1 cellular context compared by ENCODE assay signal in the genomic region with DNA sequence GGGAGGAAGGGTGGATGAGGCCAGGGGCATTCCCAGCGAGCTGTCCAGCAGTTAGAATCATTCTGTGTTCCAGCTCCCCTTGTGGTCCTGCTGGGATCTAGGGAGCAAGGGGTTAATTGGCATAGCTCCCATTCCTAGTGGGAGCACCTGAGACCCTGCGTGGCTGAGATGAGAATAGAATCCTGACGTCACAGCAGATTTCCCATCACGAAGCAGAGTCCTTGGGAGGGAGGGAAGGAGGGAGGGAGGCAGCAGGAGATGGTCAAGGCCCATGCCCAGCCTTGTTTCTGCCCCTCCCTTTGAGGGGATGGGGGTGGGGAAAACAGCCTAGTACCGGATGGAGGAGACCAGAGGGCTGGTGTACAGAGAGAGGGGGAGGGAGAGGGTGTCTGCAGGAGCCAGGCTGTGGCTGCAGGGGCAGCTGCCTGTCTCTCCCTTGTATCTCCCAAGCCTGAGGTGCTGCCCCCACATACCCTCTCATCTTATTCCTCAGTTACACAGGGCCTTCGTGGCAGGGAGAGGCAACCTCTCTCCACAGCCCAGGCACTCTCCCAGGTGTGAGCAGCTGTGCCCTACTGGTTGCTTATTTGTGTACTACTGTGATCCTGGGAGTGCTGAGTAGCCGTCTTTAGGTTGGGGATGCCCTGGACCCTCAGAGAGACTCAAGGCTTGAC.
TF ChIP-seq lines count a peak whose summit lies in the region.

No MANE protein-coding gene starts in this region.

TF ChIP-seq in HepG2, 621 proteins besides CTCF, POLR2A, EP300 and RAD21 (continues in another document):
- no peak for TF ChIP-seq ZNF121 (CRISPR knock-in tag; IDR thresholded peaks at IDR 0.05)
- TF ChIP-seq STAT6 (CRISPR knock-in tag; IDR thresholded peaks at IDR 0.05; ENCODE audit: borderline replicate concordance) = no peak
- peak; percentile 85; the same call in 1 of the 2 replicates for TF ChIP-seq SP5 (CRISPR knock-in tag; IDR thresholded peaks at IDR 0.05; ENCODE audit: borderline replicate concordance, low read depth)
- no peak for TF ChIP-seq CSRNP1 (CRISPR knock-in tag; IDR thresholded peaks at IDR 0.05)
- TF ChIP-seq IRF2 (CRISPR knock-in tag; IDR thresholded peaks at IDR 0.05) = peak; percentile 36; the same call in 1 of the 2 replicates
- TF ChIP-seq SKIL (CRISPR knock-in tag; IDR thresholded peaks at IDR 0.05; ENCODE audit: borderline replicate concordance) = peak; percentile 80; the same call in 1 of the 2 replicates
- peak; percentile 30; the same call in 1 of the 2 replicates for TF ChIP-seq TBX2 (CRISPR knock-in tag; IDR thresholded peaks at IDR 0.05; ENCODE audit: borderline replicate concordance)
- 0 out of 2 replicates have a peak, but pooled peaks have one; percentile 23 for TF ChIP-seq HNRNPL (IDR thresholded peaks at IDR 0.05; ENCODE audit: low read depth, low read length)
- peak; percentile 45; the same call in 1 of the 2 replicates for TF ChIP-seq ZFX (CRISPR knock-in tag; IDR thresholded peaks at IDR 0.05; ENCODE audit: low read depth)
- TF ChIP-seq ZNF256 (CRISPR knock-in tag; conservative IDR thresholded peaks at IDR 0.05) = no peak
- TF ChIP-seq, protein P1, sequence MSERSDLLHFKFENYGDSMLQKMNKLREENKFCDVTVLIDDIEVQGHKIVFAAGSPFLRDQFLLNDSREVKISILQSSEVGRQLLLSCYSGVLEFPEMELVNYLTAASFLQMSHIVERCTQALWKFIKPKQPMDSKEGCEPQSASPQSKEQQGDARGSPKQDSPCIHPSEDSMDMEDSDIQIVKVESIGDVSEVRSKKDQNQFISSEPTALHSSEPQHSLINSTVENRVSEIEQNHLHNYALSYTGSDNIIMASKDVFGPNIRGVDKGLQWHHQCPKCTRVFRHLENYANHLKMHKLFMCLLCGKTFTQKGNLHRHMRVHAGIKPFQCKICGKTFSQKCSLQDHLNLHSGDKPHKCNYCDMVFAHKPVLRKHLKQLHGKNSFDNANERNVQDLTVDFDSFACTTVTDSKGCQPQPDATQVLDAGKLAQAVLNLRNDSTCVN (CRISPR knock-in tag; IDR thresholded peaks at IDR 0.05; ENCODE audit: borderline replicate concordance) = no peak
- TF ChIP-seq FOXP4 (CRISPR knock-in tag; IDR thresholded peaks at IDR 0.05) = peak; percentile 74
- peak; percentile 68; the same call in 1 of the 2 replicates for TF ChIP-seq ZC3H13 (CRISPR knock-in tag; IDR thresholded peaks at IDR 0.05)
- TF ChIP-seq, protein P2, sequence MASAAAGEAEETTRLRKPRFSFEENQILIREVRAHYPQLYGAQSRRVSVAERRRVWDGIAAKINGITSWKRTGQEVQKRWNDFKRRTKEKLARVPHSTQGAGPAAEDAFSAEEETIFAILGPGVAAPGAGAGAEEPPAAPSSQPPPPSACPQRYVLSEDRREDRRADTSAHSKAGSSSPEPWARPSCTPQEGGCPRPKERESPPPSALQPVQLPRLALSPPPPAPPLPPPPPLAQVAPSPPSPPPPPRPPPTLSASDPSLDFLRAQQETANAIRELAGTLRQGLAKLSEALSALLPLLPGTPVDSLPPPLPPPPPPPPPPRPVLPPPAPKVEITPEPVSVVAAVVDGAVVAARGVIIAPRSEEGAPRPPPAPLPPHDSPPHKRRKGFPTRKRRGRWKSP (CRISPR knock-in tag; IDR thresholded peaks at IDR 0.05) = no peak
- 0 out of 2 replicates have a peak, but pooled peaks have one; percentile 16 for TF ChIP-seq ZNF777 (CRISPR knock-in tag; IDR thresholded peaks at IDR 0.05)
- no peak for TF ChIP-seq ZNF776 (CRISPR knock-in tag; IDR thresholded peaks at IDR 0.05)
- TF ChIP-seq TFE3 (CRISPR knock-in tag; IDR thresholded peaks at IDR 0.05) = 0 out of 2 replicates have a peak, but pooled peaks have one; percentile 20
- peak; percentile 39; the same call in 1 of the 2 replicates for TF ChIP-seq GABPB1 (CRISPR knock-in tag; IDR thresholded peaks at IDR 0.05)
- peak; percentile 57 for TF ChIP-seq FOXA3 (CRISPR knock-in tag; IDR thresholded peaks at IDR 0.05)
- TF ChIP-seq FOXA1 (IDR thresholded peaks at IDR 0.05) = no peak
- 0 out of 2 replicates have a peak, but pooled peaks have one; percentile 28 for TF ChIP-seq FOXA1 (CRISPR knock-in tag; IDR thresholded peaks at IDR 0.05)
- TF ChIP-seq SAP130 (CRISPR knock-in tag; IDR thresholded peaks at IDR 0.05; ENCODE audit: low read depth) = peak; percentile 66
- TF ChIP-seq PBX3 (CRISPR knock-in tag; IDR thresholded peaks at IDR 0.05; ENCODE audit: borderline replicate concordance) = no peak
- TF ChIP-seq, protein P3, sequence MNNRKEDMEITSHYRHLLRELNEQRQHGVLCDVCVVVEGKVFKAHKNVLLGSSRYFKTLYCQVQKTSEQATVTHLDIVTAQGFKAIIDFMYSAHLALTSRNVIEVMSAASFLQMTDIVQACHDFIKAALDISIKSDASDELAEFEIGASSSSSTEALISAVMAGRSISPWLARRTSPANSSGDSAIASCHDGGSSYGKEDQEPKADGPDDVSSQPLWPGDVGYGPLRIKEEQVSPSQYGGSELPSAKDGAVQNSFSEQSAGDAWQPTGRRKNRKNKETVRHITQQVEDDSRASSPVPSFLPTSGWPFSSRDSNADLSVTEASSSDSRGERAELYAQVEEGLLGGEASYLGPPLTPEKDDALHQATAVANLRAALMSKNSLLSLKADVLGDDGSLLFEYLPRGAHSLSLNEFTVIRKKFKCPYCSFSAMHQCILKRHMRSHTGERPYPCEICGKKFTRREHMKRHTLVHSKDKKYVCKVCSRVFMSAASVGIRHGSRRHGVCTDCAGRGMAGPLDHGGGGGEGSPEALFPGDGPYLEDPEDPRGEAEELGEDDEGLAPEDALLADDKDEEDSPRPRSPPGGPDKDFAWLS (CRISPR knock-in tag; IDR thresholded peaks at IDR 0.05; ENCODE audit: borderline replicate concordance) = no peak
- TF ChIP-seq E2F1 (CRISPR knock-in tag; IDR thresholded peaks at IDR 0.05) = no peak
- TF ChIP-seq ZNF687 (CRISPR knock-in tag; IDR thresholded peaks at IDR 0.05) = peak; percentile 85
